Comparison of ENCODE assay signal across 9 cellular contexts in the genomic region with DNA sequence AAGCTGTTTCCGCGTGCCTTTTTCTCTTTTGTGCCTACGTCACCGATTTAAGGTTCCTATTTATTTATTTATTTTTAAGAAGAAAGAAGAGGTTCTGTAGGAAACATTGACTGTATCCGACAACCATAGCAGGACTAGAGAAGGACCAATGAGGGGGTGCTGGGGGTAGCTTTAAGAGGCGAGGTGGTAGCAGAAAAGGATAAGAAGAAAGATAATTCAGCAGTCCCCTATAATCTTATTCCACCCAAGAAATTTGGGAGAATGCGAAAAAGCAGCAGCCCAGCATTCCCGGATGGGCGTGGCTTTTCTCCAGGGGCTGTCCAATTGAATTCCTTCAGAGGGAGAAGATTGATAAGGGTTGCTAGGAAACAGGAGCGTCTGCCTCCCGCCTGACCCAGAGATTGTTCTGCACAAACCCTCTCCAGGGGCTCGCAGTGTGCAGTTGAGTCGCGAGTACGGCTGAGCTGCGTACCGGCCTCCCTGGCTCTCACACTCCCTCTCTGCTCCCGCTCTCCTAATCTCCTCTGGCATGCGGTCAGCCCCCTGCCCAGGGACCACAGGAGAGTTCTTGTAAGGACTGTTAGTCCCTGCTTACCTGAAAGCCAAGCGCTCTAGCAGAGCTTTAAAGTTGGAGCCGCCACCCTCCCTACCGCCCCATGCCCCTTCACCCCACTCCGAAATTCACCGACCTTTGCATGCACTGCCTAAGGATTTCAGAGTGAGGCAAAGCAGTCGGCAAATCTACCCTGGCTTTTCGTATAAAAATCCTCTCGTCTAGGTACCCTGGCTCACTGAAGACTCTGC. TPM values are rescaled to one million over a fixed set of nuclear protein-coding genes. Genes with fewer than 3 reads are reported as not detected.
DNase-seq lines count a peak whose midpoint lies in the region; FAIRE-seq and TF ChIP-seq lines count a peak whose summit lies in the region.
"Had no signal": no experiment of that assay in that cellular context is flagged by ENCODE, and none has a peak within 500 bp of the region (broad histone marks: within the 10 kb centered on the region; RNA-seq: fewer than 3 reads in every experiment).

TSS of gene GRM3 (plus strand) at position 432 of the 804 bp plus-strand sequence. CDS start 121,237 bp downstream, outside the sequence.

- 2% methylated on average over 27 of the region's 27 CpGs for WGBS in prostate gland

- H3K27me3 ChIP-seq in skeletal muscle tissue (ENCODE audit: control insufficient read depth in 3 of 3, insufficient read depth in 3 of 3, low read length in 3 of 3): peaks cover 22 to 25% (median 23%) of the 10 kb centered on the region in 3 donors
- peaks cover 8% of the 10 kb centered on the region for H3K27me3 ChIP-seq in prostate gland (replicated peaks; ENCODE audit: insufficient read depth)

- no peaks in the 10 kb centered on the region for H3K36me3 ChIP-seq in skeletal muscle tissue (ENCODE audit: control insufficient read depth in 3 of 3, insufficient read depth in 3 of 3, low read length in 3 of 3)
- H3K36me3 ChIP-seq in prostate gland: no peaks in the 10 kb centered on the region

- FAIRE-seq in D721Med (lab: Jason Lieb, UNC): no peak

- H3K27ac ChIP-seq in angular gyrus (ENCODE audit: low read depth, low read length) (peak within 1 kb of the TSS; percentile 90), skeletal muscle tissue (ENCODE audit: low read depth, low read length) (no peak within 1 kb of the TSS), prostate gland (no peak within 1 kb of the TSS)

- H3K9me3 ChIP-seq in skeletal muscle tissue (ENCODE audit: control insufficient read depth in 3 of 3, low read length in 3 of 3): no peaks in the 10 kb centered on the region
- H3K9me3 ChIP-seq in prostate gland: no peaks in the 10 kb centered on the region

- TF ChIP-seq POLR2A in prostate gland (IDR thresholded peaks at IDR 0.05): no peak

- H3K4me1 ChIP-seq in skeletal muscle tissue (ENCODE audit: control insufficient read depth in 3 of 3, insufficient read depth in 3 of 3, low read length in 3 of 3) (peaks cover 6 to 11% (median 11%) of the 10 kb centered on the region in 3 donors), prostate gland (replicated peaks) (no peaks in the 10 kb centered on the region)

- DNase-seq in HT1080 (ENCODE audit: low read depth): peak; percentile 32
- peak; percentile 85 for DNase-seq in iPS-NIHi7 (ENCODE audit: extremely low spot score)
- no peak for DNase-seq in NCI-H446 treated with DMSO at 0.1 percent for 48 hours (lab: John Stamatoyannopoulos, UW)
- no peak for DNase-seq in GM19238 (ENCODE audit: insufficient read length, low spot score)
- DNase-seq in D721Med (ENCODE audit: insufficient read length, low spot score): no peak
- DNase-seq in prostate gland (ENCODE audit: low spot score): no peak

- H3K4me3 ChIP-seq in skeletal muscle tissue (ENCODE audit: low read length in 3 of 3): peak within 1 kb of the TSS; percentile 22 to 45 (median 41)
- H3K4me3 ChIP-seq in prostate gland: no peak within 1 kb of the TSS

- no peak for TF ChIP-seq CTCF in D721Med (IDR thresholded peaks at IDR 0.05; ENCODE audit: insufficient read depth, missing control alignments)
- TF ChIP-seq CTCF in prostate gland (IDR thresholded peaks at IDR 0.05): no peak

- no peak within 1 kb of the TSS for H3K9ac ChIP-seq in skeletal muscle tissue (ENCODE audit: low read depth in 1 of 3, low read length in 3 of 3)

- intact Hi-C loops in prostate gland (cut with DNase I): no loop called here

RNA-seq across cellular contexts. Expression of gene GRM3, which starts in this region (rescaled TPM):
- not detected in 2 replicates for total RNA-seq in HT1080 (2014; rRNA removed; shearing (Covaris generic))
- not detected in 2 replicates for polyA plus RNA-seq in HT1080 (2015; cell fraction: cytosol; rRNA removed)
- polyA plus RNA-seq in HT1080 (2015; cell fraction: nucleus; rRNA removed): not detected in 2 replicates
- total RNA-seq in skeletal muscle tissue (under 0.01 TPM), prostate gland (not detected)
- total RNA-seq: pulmonary artery endothelial cell had no signal

Comparison
In these comparisons a context has a peak if more than half of its experiments do, and no peak if none do; other contexts are left out.
1. Peak in DNase-seq in HT1080; RNA of the gene not detected or under 1 TPM.
2. H3K4me3 ChIP-seq: peak in skeletal muscle tissue (3 of 3); none in prostate gland (0 of 2).